8 cellular contexts compared by ENCODE assay signal in genomic region chr7:64562246-64562620, GRCh38. TPM values are rescaled to one million over a fixed set of nuclear protein-coding genes. Genes with fewer than 3 reads are reported as not detected.
DNase-seq lines count a peak whose midpoint lies in the region; ATAC-seq, FAIRE-seq and TF ChIP-seq lines count a peak whose summit lies in the region.

No MANE protein-coding gene starts in this region.

- H3K4me2 ChIP-seq in PC-9, result peak overlapping the region; percentile 88
- peak overlapping the region; percentile 66 for H3K4me2 ChIP-seq in endothelial cell of umbilical vein (ENCODE audit: insufficient read depth, low read length)

- no peak for TF ChIP-seq CTCF in PC-9 (conservative IDR thresholded peaks at IDR 0.05)
- no peak for TF ChIP-seq CTCF in endothelial cell of umbilical vein (IDR thresholded peaks at IDR 0.05; ENCODE audit: extremely low read depth in 1 of 2, insufficient read depth in 1 of 2, low read depth in 1 of 2, low read length in 2 of 2)
- TF ChIP-seq CTCF in prostate gland (IDR thresholded peaks at IDR 0.05), result no peak

- H3K4me1 ChIP-seq in PC-9 (replicated peaks; ENCODE audit: insufficient read depth) (0 out of 2 replicates have a peak, but pooled peaks cover 5% of the 10 kb centered on the region), endothelial cell of umbilical vein (ENCODE audit: control insufficient read depth, extremely low read depth, insufficient read depth, low read length) (no peaks in the 10 kb centered on the region), prostate gland (replicated peaks) (no peaks in the 10 kb centered on the region)

- TF ChIP-seq POLR2A in endothelial cell of umbilical vein (IDR thresholded peaks at IDR 0.05; ENCODE audit: low read depth, low read length) (no peak), prostate gland (IDR thresholded peaks at IDR 0.05) (no peak)

- POLR2A ChIA-PET in PC-9 (lab: Charles Lee; ENCODE audit: unreplicated experiment) (no interaction called here), endothelial cell of umbilical vein (lab: Charles Lee) (interaction anchor here (0.7 to 1.3 kb wide), 2 partner anchors 103 to 518 kb away, joined by 4 to 7 read pairs; partner anchors contain the start of gene ZNF107)

- H3K9me3 ChIP-seq in PC-9 (ENCODE audit: insufficient read depth, low read depth) (0 out of 2 replicates have a peak, but pooled peaks cover 6% of the 10 kb centered on the region), endothelial cell of umbilical vein (replicated peaks; ENCODE audit: control insufficient read depth, insufficient read depth, low read length) (no peaks in the 10 kb centered on the region), prostate gland (no peaks in the 10 kb centered on the region)

- H3K9me2 ChIP-seq in PC-9 (ENCODE audit: insufficient read depth), result no peaks in the 10 kb centered on the region

- FAIRE-seq in endothelial cell of umbilical vein (lab: Jason Lieb, UNC) (no peak), frontal cortex (lab: Jason Lieb, UNC) (no peak)

- CTCF ChIA-PET in PC-9 (lab: Charles Lee), result no interaction called here
- CTCF ChIA-PET in endothelial cell of umbilical vein (lab: Charles Lee), result interaction anchor here (0.7 to 1.0 kb wide), 2 partner anchors 10 to 24 kb away, joined by 3 read pairs; no protein-coding TSS in a partner anchor

- dilution Hi-C loops in endothelial cell of umbilical vein (cut with MboI; ENCODE audit: extremely low pct_ligation_motif_present, low sequenced_read_pairs), result no loop called here

- peak overlapping the region; percentile 94 for H3K9ac ChIP-seq in endothelial cell of umbilical vein (replicated peaks; ENCODE audit: extremely low read depth, insufficient read depth, low read length)

- H3F3A ChIP-seq in PC-9 (ENCODE audit: insufficient read depth, low read depth), result no peaks in the 10 kb centered on the region

- WGBS in prostate gland, result 15% methylated on average over 4 of the region's 4 CpGs

- no peak for DNase-seq in PC-9
- DNase-seq in endothelial cell of umbilical vein (ENCODE audit: low read depth, low spot score), result no peak
- DNase-seq in prostate gland (ENCODE audit: low spot score), result no peak
- no peak for DNase-seq in NCI-H2029 treated with DMSO at 0.1 percent for 48 hours (lab: John Stamatoyannopoulos, UW)
- DNase-seq in frontal cortex (ENCODE audit: low spot score in 2 of 2), result no peak
- no peak for DNase-seq in NCI-H82 treated with DMSO at 0.1 percent for 48 hours (lab: John Stamatoyannopoulos, UW; ENCODE audit: unreplicated experiment)

- H3K9me1 ChIP-seq in endothelial cell of umbilical vein (replicated peaks; ENCODE audit: control insufficient read depth, extremely low read depth, insufficient read depth, low read length), result no peaks in the 10 kb centered on the region

- H3K36me3 ChIP-seq in PC-9 (ENCODE audit: low read depth) (peaks cover 3% of the 10 kb centered on the region; the same call in 1 of the 2 replicates), endothelial cell of umbilical vein (ENCODE audit: control insufficient read depth in 2 of 2, extremely low read depth in 1 of 2, insufficient read depth in 2 of 2, low read length in 2 of 2) (no peaks in the 10 kb centered on the region), prostate gland (no peaks in the 10 kb centered on the region)

- H3K79me2 ChIP-seq in PC-9 (ENCODE audit: low read depth) (peaks cover 38% of the 10 kb centered on the region), endothelial cell of umbilical vein (ENCODE audit: control insufficient read depth, insufficient read depth, low read length) (peaks cover 25% of the 10 kb centered on the region)

- H3K27ac ChIP-seq in PC-9, result no peak overlapping the region
- H3K27ac ChIP-seq in endothelial cell of umbilical vein (ENCODE audit: insufficient read depth, low read depth, low read length), result peak overlapping the region; percentile 89
- H3K27ac ChIP-seq in prostate gland, result peak overlapping the region; percentile 84 to 88

- H2AFZ ChIP-seq in PC-9 (peak overlapping the region; percentile 89), endothelial cell of umbilical vein (ENCODE audit: low read depth, low read length) (peak overlapping the region; percentile 98)

- BruUV-seq in PC-9 (replicated peaks; lab: Mats Ljungman, UMichigan) (no TSS peak), endothelial cell of umbilical vein (replicated peaks; lab: Mats Ljungman, UMichigan) (no TSS peak)

- intact Hi-C loops in PC-9 (cut with micrococcal nuclease; ENCODE audit: unreplicated experiment), result loop anchor here (2.0 kb wide), 1 partner anchor 255 kb away; no protein-coding TSS in a partner anchor
- intact Hi-C loops in endothelial cell of umbilical vein (cut with micrococcal nuclease), result loop anchor here (5.0 kb wide), 1 partner anchor 230 kb away; the partner anchor contains the start of gene ZNF138
- intact Hi-C loops in prostate gland (cut with DNase I), result no loop called here

- H3K4me3 ChIP-seq in PC-9, result peak overlapping the region; percentile 83
- H3K4me3 ChIP-seq in endothelial cell of umbilical vein (replicated peaks in 1 of 3; ENCODE audit: insufficient read depth in 1 of 3, low read depth in 1 of 3, low read length in 3 of 3), result peak overlapping the region; percentile 70 to 90 (median 86)
- H3K4me3 ChIP-seq in prostate gland, result peak overlapping the region; percentile 65 to 67

- ATAC-seq in GM18517 (IDR thresholded peaks at IDR 0.05; ENCODE audit: unreplicated experiment) (peak; percentile 3), GM18861 (IDR thresholded peaks at IDR 0.05; ENCODE audit: unreplicated experiment) (no peak)

- H3K27me3 ChIP-seq in PC-9 (ENCODE audit: insufficient read depth, low read depth), result no peaks in the 10 kb centered on the region
- no peaks in the 10 kb centered on the region for H3K27me3 ChIP-seq in endothelial cell of umbilical vein (ENCODE audit: control insufficient read depth in 2 of 2, insufficient read depth in 2 of 2, low read length in 2 of 2)
- H3K27me3 ChIP-seq in prostate gland (replicated peaks; ENCODE audit: insufficient read depth), result no peaks in the 10 kb centered on the region

- H4K20me1 ChIP-seq in PC-9 (ENCODE audit: insufficient read depth), result no peaks in the 10 kb centered on the region
- H4K20me1 ChIP-seq in endothelial cell of umbilical vein (replicated peaks; ENCODE audit: control insufficient read depth, extremely low read depth, insufficient read depth, low read length), result no peaks in the 10 kb centered on the region

TF ChIP-seq in endothelial cell of umbilical vein, 7 proteins besides CTCF, POLR2A, EP300 and RAD21:
- TF ChIP-seq MAX (IDR thresholded peaks at IDR 0.05; ENCODE audit: insufficient read depth, insufficient read length) (no peak), FOS (IDR thresholded peaks at IDR 0.05; ENCODE audit: borderline replicate concordance, insufficient read depth, low read length) (no peak), EZH2 (IDR thresholded peaks at IDR 0.05; ENCODE audit: borderline replicate concordance, low read depth, low read length, severe bottlenecking) (no peak), POLR2AphosphoS5 (IDR thresholded peaks at IDR 0.05; ENCODE audit: insufficient read depth, low read depth, low read length) (no peak), GATA2 (IDR thresholded peaks at IDR 0.05; ENCODE audit: insufficient read depth, insufficient read length, low read depth, low read length) (no peak), JUN (IDR thresholded peaks at IDR 0.05; ENCODE audit: borderline replicate concordance, insufficient read depth, insufficient read length, low read depth) (no peak), MYC (IDR thresholded peaks at IDR 0.05; ENCODE audit: low read depth, low read length) (no peak)

RNA-seq across cellular contexts. Expression of gene ZNF680, which starts 0.6 kb away (rescaled TPM):
- total RNA-seq in PC-9 (2021) (16.4 and 17.9 TPM in 2 replicates), endothelial cell of umbilical vein (10.8 and 11.5 TPM in 2 replicates), prostate gland (10 to 100 TPM; 17.6 to 48.2 TPM), frontal cortex (59.1 TPM)
- 0.83 and 1.0 TPM in 2 replicates for polyA plus RNA-seq in endothelial cell of umbilical vein
- polyA plus RNA-seq in endothelial cell of umbilical vein (2011; cell fraction: cytosol; rRNA removed), result 1.1 and 1.4 TPM in 2 replicates
- polyA plus RNA-seq in endothelial cell of umbilical vein (2011; cell fraction: nucleus; rRNA removed), result 8.3 and 8.8 TPM in 2 replicates
- 2.5 and 2.9 TPM in 2 replicates for polyA plus RNA-seq in endothelial cell of umbilical vein (2012)
- 3.8 and 5.6 TPM in 2 replicates for polyA minus RNA-seq in endothelial cell of umbilical vein
- 4.8 TPM for polyA minus RNA-seq in endothelial cell of umbilical vein (2011; cell fraction: cytosol; rRNA and poly(A)+ RNA removed)
- polyA minus RNA-seq in endothelial cell of umbilical vein (2011; cell fraction: nucleus; rRNA and poly(A)+ RNA removed), result 15.4 and 20.4 TPM in 2 replicates
